23 cellular contexts compared by ENCODE assay signal in genomic region chr5:139742173-139742903, GRCh38. TPM values are rescaled to one million over a fixed set of nuclear protein-coding genes. Genes with fewer than 3 reads are reported as not detected.
DNase-seq lines count a peak whose midpoint lies in the region; ATAC-seq, FAIRE-seq and TF ChIP-seq lines count a peak whose summit lies in the region.
"Had no signal": no experiment of that assay in that cellular context is flagged by ENCODE, and none has a peak within 500 bp of the region (broad histone marks: within the 10 kb centered on the region; RNA-seq: fewer than 3 reads in every experiment).

No MANE protein-coding gene starts in this region.

- no peaks in the 10 kb centered on the region for H4K20me1 ChIP-seq in astrocyte (ENCODE audit: insufficient read depth, low read length)

- peak overlapping the region; percentile 19 for H3K4me2 ChIP-seq in astrocyte (ENCODE audit: low read length)
- H3K4me2 ChIP-seq: smooth muscle cell had no signal

- H3K9me3 ChIP-seq in astrocyte (ENCODE audit: insufficient read depth, low read depth, low read length) (no peaks in the 10 kb centered on the region), right cardiac atrium (ENCODE audit: control insufficient read depth, low read length) (no peaks in the 10 kb centered on the region), left lung (no peaks in the 10 kb centered on the region)
- H3K9me3 ChIP-seq in naive thymus-derived CD4-positive, alpha-beta T cell (ENCODE audit: control insufficient read depth in 2 of 3, low read length in 3 of 3), result no peaks in the 10 kb centered on the region
- H3K9me3 ChIP-seq: left ventricle myocardium inferior, upper lobe of left lung had no signal

- H3K27ac ChIP-seq in astrocyte (ENCODE audit: low read depth, low read length), result no peak overlapping the region
- peak overlapping the region; percentile 10 for H3K27ac ChIP-seq in layer of hippocampus (ENCODE audit: low read depth, low read length)
- no peak overlapping the region for H3K27ac ChIP-seq in right cardiac atrium (ENCODE audit: low read length)
- H3K27ac ChIP-seq in left lung, result no peak overlapping the region
- no peak overlapping the region for H3K27ac ChIP-seq in naive thymus-derived CD4-positive, alpha-beta T cell (ENCODE audit: low read depth, low read length)
- H3K27ac ChIP-seq: C4-2B, coronary artery, left ventricle myocardium inferior, upper lobe of left lung had no signal

- H3K27me3 ChIP-seq in astrocyte (ENCODE audit: insufficient read depth, low read length) (no peaks in the 10 kb centered on the region), layer of hippocampus (ENCODE audit: control insufficient read depth, insufficient read depth, low read length) (peaks cover 1% of the 10 kb centered on the region), right cardiac atrium (ENCODE audit: control insufficient read depth, insufficient read depth) (no peaks in the 10 kb centered on the region), left lung (peaks cover 15 to 23% of the 10 kb centered on the region in 2 donors)
- H3K27me3 ChIP-seq in naive thymus-derived CD4-positive, alpha-beta T cell (ENCODE audit: control insufficient read depth in 2 of 2, insufficient read depth in 2 of 2, low read length in 2 of 2), result no peaks in the 10 kb centered on the region

- no peak overlapping the region for H3K4me3 ChIP-seq in astrocyte (ENCODE audit: insufficient read depth, low read depth, low read length)
- H3K4me3 ChIP-seq in right cardiac atrium (ENCODE audit: low read length), result no peak overlapping the region
- no peak overlapping the region for H3K4me3 ChIP-seq in left lung
- H3K4me3 ChIP-seq in naive thymus-derived CD4-positive, alpha-beta T cell (ENCODE audit: low read length), result no peak overlapping the region
- H3K4me3 ChIP-seq: coronary artery, left ventricle myocardium inferior, smooth muscle cell, upper lobe of left lung had no signal

- H3K4me3 Mint-ChIP-seq in astrocyte (ENCODE audit: unreplicated experiment), result no peak overlapping the region
- H3K4me3 Mint-ChIP-seq in stimulated activated memory B cell treated with anti-CD40 and anti-IgM and Interleukin-4, amounts not matched to agents 10 μg/mL and 1 μg/mL and 100 μg/mL, for 72 hours, result no peak overlapping the region
- H3K4me3 Mint-ChIP-seq in naive thymus-derived CD4-positive, alpha-beta T cell, result no peak overlapping the region
- H3K4me3 Mint-ChIP-seq: activated CD4-positive, alpha-beta memory T cell treated with anti-CD3 and anti-CD28 coated beads, Interleukin-2, amount 10 ng/mL, durations not matched to agents 7 days and 5 days; activated naive CD8-positive, alpha-beta T cell treated with anti-CD3 and anti-CD28 coated beads, Interleukin-2, amount 50 U/mL, for 24 hours had no signal

- H3K27me3 Mint-ChIP-seq in astrocyte (ENCODE audit: low read depth, unreplicated experiment), result no peaks in the 10 kb centered on the region
- H3K27me3 Mint-ChIP-seq in stimulated activated memory B cell treated with anti-CD40 and anti-IgM and Interleukin-4, amounts not matched to agents 10 μg/mL and 1 μg/mL and 100 μg/mL, for 72 hours, result no peaks in the 10 kb centered on the region
- H3K27me3 Mint-ChIP-seq in naive thymus-derived CD4-positive, alpha-beta T cell, result peaks cover 0 to 36% (median 0%) of the 10 kb centered on the region in 5 donors

- in situ Hi-C loops in G401 (cut with HindIII; ENCODE audit: low sequenced_read_pairs), result no loop called here

- DNase-seq in G401 (ENCODE audit: low spot score) (peak; percentile 47), astrocyte (ENCODE audit: low read depth) (no peak), right cardiac atrium (no peak), DMS 273 treated with DMSO at 0.1 percent for 48 hours (lab: John Stamatoyannopoulos, UW) (no peak), left lung (no peak)
- no peak for DNase-seq in naive thymus-derived CD4-positive, alpha-beta T cell
- DNase-seq: activated CD4-positive, alpha-beta memory T cell treated with anti-CD3 and anti-CD28 coated beads, Interleukin-2, amount 10 ng/mL, durations not matched to agents 7 days and 5 days; activated CD4-positive, CD25-positive, alpha-beta regulatory T cell; activated gamma-delta T cell; activated naive CD8-positive, alpha-beta T cell treated with anti-CD3 and anti-CD28 coated beads, Interleukin-2, amount 50 U/mL, for 24 hours; activated T-cell treated with anti-CD3 and anti-CD28 coated beads for 4 hours; left ventricle myocardium inferior; midbrain; NCI-H1694; stimulated activated naive CD4-positive, alpha-beta T cell; upper lobe of left lung had no signal

- POLR2A ChIA-PET in naive thymus-derived CD4-positive, alpha-beta T cell (lab: Charles Lee), result no interaction called here

- peaks cover 2% of the 10 kb centered on the region for H3K9me3 Mint-ChIP-seq in astrocyte (ENCODE audit: unreplicated experiment)
- no peaks in the 10 kb centered on the region for H3K9me3 Mint-ChIP-seq in stimulated activated memory B cell treated with anti-CD40 and anti-IgM and Interleukin-4, amounts not matched to agents 10 μg/mL and 1 μg/mL and 100 μg/mL, for 72 hours
- H3K9me3 Mint-ChIP-seq in naive thymus-derived CD4-positive, alpha-beta T cell, result no peaks in the 10 kb centered on the region
- H3K9me3 Mint-ChIP-seq: activated CD4-positive, alpha-beta memory T cell treated with anti-CD3 and anti-CD28 coated beads, Interleukin-2, amount 10 ng/mL, durations not matched to agents 7 days and 5 days; activated naive CD8-positive, alpha-beta T cell treated with anti-CD3 and anti-CD28 coated beads, Interleukin-2, amount 50 U/mL, for 24 hours had no signal

- H3K27ac Mint-ChIP-seq in astrocyte (ENCODE audit: unreplicated experiment), result no peak overlapping the region
- H3K27ac Mint-ChIP-seq in stimulated activated memory B cell treated with anti-CD40 and anti-IgM and Interleukin-4, amounts not matched to agents 10 μg/mL and 1 μg/mL and 100 μg/mL, for 72 hours, result peak overlapping the region; percentile 89
- peak overlapping the region in 1 of 9 donors; percentile 28 for H3K27ac Mint-ChIP-seq in naive thymus-derived CD4-positive, alpha-beta T cell
- H3K27ac Mint-ChIP-seq: activated CD4-positive, alpha-beta memory T cell treated with anti-CD3 and anti-CD28 coated beads, Interleukin-2, amount 10 ng/mL, durations not matched to agents 7 days and 5 days; activated naive CD8-positive, alpha-beta T cell treated with anti-CD3 and anti-CD28 coated beads, Interleukin-2, amount 50 U/mL, for 24 hours had no signal

- no peak for FAIRE-seq in astrocyte (lab: Jason Lieb, UNC)
- FAIRE-seq: GM18507 had no signal

- intact Hi-C loops in right cardiac atrium (cut with DNase I) (no loop called here), left lung (cut with DNase I) (no loop called here)
- intact Hi-C loops in naive thymus-derived CD4-positive, alpha-beta T cell (cut with micrococcal nuclease), result no loop called here

- H3K9ac ChIP-seq in astrocyte (ENCODE audit: low read length), result no peak overlapping the region

- H3K36me3 ChIP-seq in astrocyte (ENCODE audit: insufficient read depth, low read length) (no peaks in the 10 kb centered on the region), left lung (no peaks in the 10 kb centered on the region)
- no peaks in the 10 kb centered on the region for H3K36me3 ChIP-seq in naive thymus-derived CD4-positive, alpha-beta T cell (ENCODE audit: control insufficient read depth in 2 of 3, insufficient read depth in 3 of 3, low read length in 3 of 3)
- H3K36me3 ChIP-seq: left ventricle myocardium inferior, upper lobe of left lung had no signal

- CTCF ChIA-PET in naive thymus-derived CD4-positive, alpha-beta T cell (lab: Charles Lee), result interaction anchor here (0.9 kb wide), 1 partner anchor 107 kb away, joined by 4 read pairs; no protein-coding TSS in a partner anchor

- 86% methylated on average over 14 of the region's 14 CpGs for WGBS in right cardiac atrium

- H3K4me1 ChIP-seq in astrocyte (ENCODE audit: insufficient read depth, low read length), result peaks cover 55% of the 10 kb centered on the region
- peaks cover 10% of the 10 kb centered on the region for H3K4me1 ChIP-seq in right cardiac atrium (ENCODE audit: control insufficient read depth, insufficient read depth, low read length)
- peaks cover 18 to 21% of the 10 kb centered on the region in 2 donors for H3K4me1 ChIP-seq in left lung
- H3K4me1 ChIP-seq in naive thymus-derived CD4-positive, alpha-beta T cell (ENCODE audit: control insufficient read depth in 2 of 2, insufficient read depth in 2 of 2, low read length in 2 of 2), result peaks cover 0 to 8% of the 10 kb centered on the region in 2 donors

- peaks cover 58% of the 10 kb centered on the region for H3K4me1 Mint-ChIP-seq in astrocyte (ENCODE audit: low read depth, unreplicated experiment)
- H3K4me1 Mint-ChIP-seq in stimulated activated memory B cell treated with anti-CD40 and anti-IgM and Interleukin-4, amounts not matched to agents 10 μg/mL and 1 μg/mL and 100 μg/mL, for 72 hours, result peaks cover 61% of the 10 kb centered on the region
- peaks cover 8 to 13% (median 10%) of the 10 kb centered on the region in 7 donors for H3K4me1 Mint-ChIP-seq in naive thymus-derived CD4-positive, alpha-beta T cell

- no peak for TF ChIP-seq CTCF in astrocyte (IDR thresholded peaks at IDR 0.05; ENCODE audit: insufficient read depth, low read depth, low read length)
- no peak for TF ChIP-seq CTCF in left lung (IDR thresholded peaks at IDR 0.05)

- H3K36me3 Mint-ChIP-seq in astrocyte (ENCODE audit: low read depth, unreplicated experiment), result peaks cover 5% of the 10 kb centered on the region
- no peaks in the 10 kb centered on the region for H3K36me3 Mint-ChIP-seq in stimulated activated memory B cell treated with anti-CD40 and anti-IgM and Interleukin-4, amounts not matched to agents 10 μg/mL and 1 μg/mL and 100 μg/mL, for 72 hours
- peaks cover 0 to 2% (median 0%) of the 10 kb centered on the region in 5 donors for H3K36me3 Mint-ChIP-seq in naive thymus-derived CD4-positive, alpha-beta T cell

- no peak for ATAC-seq in stimulated activated memory B cell treated with anti-CD40 and anti-IgM and Interleukin-4, amounts not matched to agents 10 μg/mL and 1 μg/mL and 100 μg/mL, for 72 hours
- ATAC-seq in right cardiac atrium (no peak), left lung (no peak)
- no peak for ATAC-seq in naive thymus-derived CD4-positive, alpha-beta T cell
- ATAC-seq: activated naive CD8-positive, alpha-beta T cell treated with anti-CD3 and anti-CD28 coated beads, Interleukin-2, amount 50 U/mL, for 24 hours had no signal

- no peak overlapping the region for H2AFZ ChIP-seq in astrocyte (ENCODE audit: low read depth, low read length)

- no peaks in the 10 kb centered on the region for H3K79me2 ChIP-seq in astrocyte (ENCODE audit: insufficient read depth, low read length)

RNA-seq across cellular contexts. Expression of gene PSD2, which starts 53.3 kb away (rescaled TPM):
- 0.31 and 2.0 TPM in 2 replicates for total RNA-seq in G401 (2014; rRNA removed; shearing (Covaris generic))
- 0.25 and 0.31 TPM in 2 replicates for total RNA-seq in astrocyte
- total RNA-seq in right cardiac atrium, result under 1 TPM in 2 of 4 donors, not detected in 2; 0.06 to 0.11 TPM
- 0.02 TPM for polyA plus RNA-seq in right cardiac atrium
- under 1 TPM in 1 of 2 donors, not detected in 1; 0.06 TPM for total RNA-seq in left lung
- total RNA-seq in naive thymus-derived CD4-positive, alpha-beta T cell, result under 1 TPM in 2 of 5 experiments, not detected in 3; 0.05 to 0.42 TPM
- not detected for polyA plus RNA-seq in naive thymus-derived CD4-positive, alpha-beta T cell
- total RNA-seq: activated CD4-positive, alpha-beta memory T cell treated with anti-CD3 and anti-CD28 coated beads, Interleukin-2, amount 10 ng/mL, durations not matched to agents 7 days and 5 days; HT-29; left ventricle myocardium inferior had no signal
